15 cellular contexts compared by ENCODE assay signal in the genomic region with DNA sequence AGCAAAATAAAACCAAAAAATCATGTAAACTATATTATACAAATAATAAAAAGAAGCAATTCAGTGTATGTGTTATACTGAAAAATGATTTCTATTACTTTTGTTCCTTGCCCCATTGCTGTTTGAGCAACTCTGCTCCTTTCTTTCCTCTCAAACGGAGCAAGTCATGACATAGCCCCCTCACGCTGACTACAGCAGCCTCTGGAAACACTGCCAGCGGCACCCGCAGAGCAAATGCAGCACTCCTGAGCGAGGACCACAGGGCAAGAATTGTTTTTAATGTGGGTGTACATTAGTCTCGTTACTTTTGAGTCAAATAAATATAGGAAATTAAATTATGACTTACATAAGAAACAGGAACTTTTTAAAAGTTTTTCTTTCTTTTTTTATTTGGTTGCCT.
DNase-seq lines count a peak whose midpoint lies in the region; ATAC-seq and TF ChIP-seq lines count a peak whose summit lies in the region.
"Had no signal": no experiment of that assay in that cellular context is flagged by ENCODE, and none has a peak within 500 bp of the region (broad histone marks: within the 10 kb centered on the region; RNA-seq: fewer than 3 reads in every experiment).

No MANE protein-coding gene starts in this region.

- H3K4me3 Mint-ChIP-seq in GM23338 (no peak overlapping the region), WTC11 (no peak overlapping the region)
- H3K4me3 Mint-ChIP-seq in stimulated activated naive CD8-positive, alpha-beta T cell treated with anti-CD3 and anti-CD28 coated beads, Interleukin-15, amount 100 ng/mL, for 72 hours: no peak overlapping the region
- H3K4me3 Mint-ChIP-seq: H9; naive thymus-derived CD8-positive, alpha-beta T cell had no signal

- H3K9me3 ChIP-seq in left ventricle myocardium inferior (replicated peaks): no peaks in the 10 kb centered on the region
- no peaks in the 10 kb centered on the region for H3K9me3 ChIP-seq in prostate gland

- 30% methylated on average over 6 of the region's 6 CpGs for whole genome bisulfite sequencing in prostate gland

- no peaks in the 10 kb centered on the region for H3F3A ChIP-seq in GM23338 (replicated peaks; ENCODE audit: low read depth)

- TF ChIP-seq CTCF in GM23338 (conservative IDR thresholded peaks at IDR 0.05; ENCODE audit: low read depth in 2 of 2): no peak
- no peak for TF ChIP-seq CTCF in WTC11 (IDR thresholded peaks at IDR 0.05)
- no peak for TF ChIP-seq CTCF in left ventricle myocardium inferior (IDR thresholded peaks at IDR 0.05; ENCODE audit: borderline replicate concordance)
- no peak for TF ChIP-seq CTCF in prostate gland (IDR thresholded peaks at IDR 0.05)

- CTCF ChIA-PET in WTC11 (lab: Charles Lee): no interaction called here

- H2AFZ ChIP-seq in GM23338: no peak overlapping the region

- ATAC-seq in GM23338: peak; percentile 80
- ATAC-seq in WTC11: peak; percentile 77
- no peak for ATAC-seq in stimulated activated naive CD8-positive, alpha-beta T cell treated with anti-CD3 and anti-CD28 coated beads, Interleukin-15, amount 100 ng/mL, for 72 hours
- ATAC-seq: naive thymus-derived CD8-positive, alpha-beta T cell had no signal

- H3K27ac ChIP-seq in GM23338 (ENCODE audit: low read depth) (no peak overlapping the region), left ventricle myocardium inferior (replicated peaks) (no peak overlapping the region), prostate gland (no peak overlapping the region)
- H3K27ac ChIP-seq: VCaP had no signal

- H3K36me3 Mint-ChIP-seq in GM23338 (ENCODE audit: low read depth) (no peaks in the 10 kb centered on the region), WTC11 (no peaks in the 10 kb centered on the region)
- H3K36me3 Mint-ChIP-seq: naive thymus-derived CD8-positive, alpha-beta T cell had no signal

- H3K27me3 Mint-ChIP-seq in GM23338 (ENCODE audit: insufficient read depth, low read depth, poor library complexity): peaks cover 5% of the 10 kb centered on the region
- no peaks in the 10 kb centered on the region for H3K27me3 Mint-ChIP-seq in WTC11 (ENCODE audit: low read depth)
- H3K27me3 Mint-ChIP-seq in stimulated activated naive CD8-positive, alpha-beta T cell treated with anti-CD3 and anti-CD28 coated beads, Interleukin-15, amount 100 ng/mL, for 72 hours: peaks cover 22% of the 10 kb centered on the region

- H4K20me1 ChIP-seq in GM23338 (replicated peaks; ENCODE audit: insufficient read depth): no peaks in the 10 kb centered on the region

- POLR2A ChIA-PET in WTC11 (lab: Charles Lee): no interaction called here

- no peak for TF ChIP-seq POLR2A in prostate gland (IDR thresholded peaks at IDR 0.05)

- H3K9me3 Mint-ChIP-seq in GM23338 (no peaks in the 10 kb centered on the region), WTC11 (no peaks in the 10 kb centered on the region)
- H3K9me3 Mint-ChIP-seq in stimulated activated naive CD8-positive, alpha-beta T cell treated with anti-CD3 and anti-CD28 coated beads, Interleukin-15, amount 100 ng/mL, for 72 hours: no peaks in the 10 kb centered on the region
- H3K9me3 Mint-ChIP-seq: H9; naive thymus-derived CD8-positive, alpha-beta T cell had no signal

- H3K27me3 ChIP-seq in GM23338 (ENCODE audit: insufficient read depth): no peaks in the 10 kb centered on the region
- no peaks in the 10 kb centered on the region for H3K27me3 ChIP-seq in left ventricle myocardium inferior (ENCODE audit: low read depth)
- H3K27me3 ChIP-seq in prostate gland (replicated peaks; ENCODE audit: insufficient read depth): no peaks in the 10 kb centered on the region

- H3K27ac Mint-ChIP-seq in GM23338: no peak overlapping the region
- H3K27ac Mint-ChIP-seq in WTC11: no peak overlapping the region
- no peak overlapping the region for H3K27ac Mint-ChIP-seq in stimulated activated naive CD8-positive, alpha-beta T cell treated with anti-CD3 and anti-CD28 coated beads, Interleukin-15, amount 100 ng/mL, for 72 hours
- H3K27ac Mint-ChIP-seq: naive thymus-derived CD8-positive, alpha-beta T cell had no signal

- intact Hi-C loops in left ventricle myocardium inferior (cut with micrococcal nuclease): no loop called here
- intact Hi-C loops in prostate gland (cut with DNase I): loop anchor here (10.0 kb wide), 1 partner anchor 135 kb away; no protein-coding TSS in a partner anchor

- no peaks in the 10 kb centered on the region for H3K9me2 ChIP-seq in GM23338 (ENCODE audit: insufficient read depth)

- DNase-seq in GM23338 (ENCODE audit: low spot score): peak; percentile 33
- DNase-seq in WTC11 (ENCODE audit: low spot score): peak; percentile 18
- peak; percentile 21 for DNase-seq in left ventricle myocardium inferior
- peak; percentile 21 for DNase-seq in prostate gland (ENCODE audit: low spot score)
- DNase-seq in stimulated activated CD4-positive, alpha-beta T cell treated with anti-CD3 and anti-CD28 coated beads, Interleukin-4, amount 100 ng/mL, for 4 hours: no peak
- DNase-seq in effector CD8-positive, alpha-beta T cell (lab: John Stamatoyannopoulos, UW): no peak
- DNase-seq in RKO (ENCODE audit: low spot score): no peak
- no peak for DNase-seq in stimulated activated naive CD8-positive, alpha-beta T cell treated with anti-CD3 and anti-CD28 coated beads, Interleukin-15, amount 100 ng/mL, for 72 hours
- DNase-seq: activated T-cell treated with anti-CD3 and anti-CD28 coated beads for 4 hours; amniotic stem cell; H9; Kasumi-1; naive thymus-derived CD8-positive, alpha-beta T cell; NCI-H2171 had no signal

- H3K4me2 ChIP-seq in GM23338: no peak overlapping the region

- H3K4me3 ChIP-seq in GM23338: no peak overlapping the region
- H3K4me3 ChIP-seq in left ventricle myocardium inferior: peak overlapping the region; percentile 39
- H3K4me3 ChIP-seq in prostate gland: no peak overlapping the region

- H3K36me3 ChIP-seq in GM23338 (ENCODE audit: insufficient read depth): no peaks in the 10 kb centered on the region
- H3K36me3 ChIP-seq in left ventricle myocardium inferior: no peaks in the 10 kb centered on the region
- H3K36me3 ChIP-seq in prostate gland: no peaks in the 10 kb centered on the region

- H3K4me1 Mint-ChIP-seq in GM23338: peaks cover 2% of the 10 kb centered on the region; the same call in 2 of the 3 replicates
- 0 out of 2 replicates have a peak, but pooled peaks cover 7% of the 10 kb centered on the region for H3K4me1 Mint-ChIP-seq in WTC11
- no peaks in the 10 kb centered on the region for H3K4me1 Mint-ChIP-seq in stimulated activated naive CD8-positive, alpha-beta T cell treated with anti-CD3 and anti-CD28 coated beads, Interleukin-15, amount 100 ng/mL, for 72 hours
- H3K4me1 Mint-ChIP-seq: naive thymus-derived CD8-positive, alpha-beta T cell had no signal

- no peaks in the 10 kb centered on the region for H3K79me2 ChIP-seq in GM23338 (replicated peaks; ENCODE audit: insufficient read depth)

- no peaks in the 10 kb centered on the region for H3K4me1 ChIP-seq in GM23338 (ENCODE audit: insufficient read depth)
- H3K4me1 ChIP-seq in left ventricle myocardium inferior: no peaks in the 10 kb centered on the region
- no peaks in the 10 kb centered on the region for H3K4me1 ChIP-seq in prostate gland (replicated peaks)

TF ChIP-seq in GM23338, 12 proteins besides CTCF, POLR2A, EP300 and RAD21 (continues in another document):
- TF ChIP-seq ZNF114 (CRISPR knock-in tag; IDR thresholded peaks at IDR 0.05) (no peak), POLR2AphosphoS5 (IDR thresholded peaks at IDR 0.05; ENCODE audit: low read depth) (no peak), JUNB (IDR thresholded peaks at IDR 0.05; ENCODE audit: unreplicated experiment) (no peak)

TF ChIP-seq in WTC11, 78 proteins besides CTCF, POLR2A, EP300 and RAD21 (continues in another document):
- no peak for TF ChIP-seq SMAD3 (CRISPR knock-in tag; IDR thresholded peaks at IDR 0.05; ENCODE audit: borderline replicate concordance)
- TF ChIP-seq PRRX2 (CRISPR knock-in tag; IDR thresholded peaks at IDR 0.05): no peak
- no peak for TF ChIP-seq NFATC4 (CRISPR knock-in tag; IDR thresholded peaks at IDR 0.05)
- TF ChIP-seq, protein P1, sequence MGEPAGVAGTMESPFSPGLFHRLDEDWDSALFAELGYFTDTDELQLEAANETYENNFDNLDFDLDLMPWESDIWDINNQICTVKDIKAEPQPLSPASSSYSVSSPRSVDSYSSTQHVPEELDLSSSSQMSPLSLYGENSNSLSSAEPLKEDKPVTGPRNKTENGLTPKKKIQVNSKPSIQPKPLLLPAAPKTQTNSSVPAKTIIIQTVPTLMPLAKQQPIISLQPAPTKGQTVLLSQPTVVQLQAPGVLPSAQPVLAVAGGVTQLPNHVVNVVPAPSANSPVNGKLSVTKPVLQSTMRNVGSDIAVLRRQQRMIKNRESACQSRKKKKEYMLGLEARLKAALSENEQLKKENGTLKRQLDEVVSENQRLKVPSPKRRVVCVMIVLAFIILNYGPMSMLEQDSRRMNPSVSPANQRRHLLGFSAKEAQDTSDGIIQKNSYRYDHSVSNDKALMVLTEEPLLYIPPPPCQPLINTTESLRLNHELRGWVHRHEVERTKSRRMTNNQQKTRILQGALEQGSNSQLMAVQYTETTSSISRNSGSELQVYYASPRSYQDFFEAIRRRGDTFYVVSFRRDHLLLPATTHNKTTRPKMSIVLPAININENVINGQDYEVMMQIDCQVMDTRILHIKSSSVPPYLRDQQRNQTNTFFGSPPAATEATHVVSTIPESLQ (CRISPR knock-in tag; IDR thresholded peaks at IDR 0.05): no peak
- no peak for TF ChIP-seq ZNF232 (CRISPR knock-in tag; IDR thresholded peaks at IDR 0.05)
- TF ChIP-seq, protein P2, sequence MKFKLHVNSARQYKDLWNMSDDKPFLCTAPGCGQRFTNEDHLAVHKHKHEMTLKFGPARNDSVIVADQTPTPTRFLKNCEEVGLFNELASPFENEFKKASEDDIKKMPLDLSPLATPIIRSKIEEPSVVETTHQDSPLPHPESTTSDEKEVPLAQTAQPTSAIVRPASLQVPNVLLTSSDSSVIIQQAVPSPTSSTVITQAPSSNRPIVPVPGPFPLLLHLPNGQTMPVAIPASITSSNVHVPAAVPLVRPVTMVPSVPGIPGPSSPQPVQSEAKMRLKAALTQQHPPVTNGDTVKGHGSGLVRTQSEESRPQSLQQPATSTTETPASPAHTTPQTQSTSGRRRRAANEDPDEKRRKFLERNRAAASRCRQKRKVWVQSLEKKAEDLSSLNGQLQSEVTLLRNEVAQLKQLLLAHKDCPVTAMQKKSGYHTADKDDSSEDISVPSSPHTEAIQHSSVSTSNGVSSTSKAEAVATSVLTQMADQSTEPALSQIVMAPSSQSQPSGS (CRISPR knock-in tag; IDR thresholded peaks at IDR 0.05; ENCODE audit: borderline replicate concordance, low read depth): no peak

Comparison
In these comparisons a context has a peak if more than half of its experiments do, and no peak if none do; other contexts are left out.
1. DNase-seq: peak in GM23338 (single experiment), WTC11 (single experiment), left ventricle myocardium inferior (single experiment) and prostate gland (single experiment); none in stimulated activated CD4-positive, alpha-beta T cell treated with anti-CD3 and anti-CD28 coated beads, Interleukin-4, amount 100 ng/mL, for 4 hours (0 of 2), effector CD8-positive, alpha-beta T cell (single experiment), RKO (single experiment) and stimulated activated naive CD8-positive, alpha-beta T cell treated with anti-CD3 and anti-CD28 coated beads, Interleukin-15, amount 100 ng/mL, for 72 hours (0 of 2).